In genomic region chrX:6313356-6313755, GRCh38 we compare ENCODE assay signal across 19 cellular contexts.
DNase-seq lines count a peak whose midpoint lies in the region; ATAC-seq, FAIRE-seq and TF ChIP-seq lines count a peak whose summit lies in the region.
"Had no signal": no experiment of that assay in that cellular context is flagged by ENCODE, and none has a peak within 500 bp of the region (broad histone marks: within the 10 kb centered on the region; RNA-seq: fewer than 3 reads in every experiment).

No MANE protein-coding gene starts in this region.

- H3K27ac ChIP-seq in GM23338 (ENCODE audit: low read depth): no peak overlapping the region
- no peak overlapping the region for H3K27ac ChIP-seq in H1 (ENCODE audit: low read depth, low read length)
- no peak overlapping the region for H3K27ac ChIP-seq in H9 (ENCODE audit: insufficient read length, low read depth, low read length)
- H3K27ac ChIP-seq: BLaER1, C4-2B had no signal

- H3K23me2 ChIP-seq in H1 (ENCODE audit: low read depth, low read length) (no peaks in the 10 kb centered on the region), H9 (ENCODE audit: insufficient read length, low read depth, low read length, poor library complexity, severe bottlenecking) (no peaks in the 10 kb centered on the region)

- no peak overlapping the region for H2BK15ac ChIP-seq in H1 (ENCODE audit: low read length)
- H2BK15ac ChIP-seq in H9 (ENCODE audit: low read depth, low read length): no peak overlapping the region

- H3K4me2 ChIP-seq in GM23338 (no peak overlapping the region), H1 (ENCODE audit: insufficient read depth in 1 of 2, low read depth in 2 of 2, low read length in 2 of 2) (no peak overlapping the region), H9 (ENCODE audit: insufficient read depth, insufficient read length, low read length) (no peak overlapping the region)
- H3K4me2 ChIP-seq: BLaER1 had no signal

- H4K91ac ChIP-seq in H1 (replicated peaks; ENCODE audit: insufficient read length, low read length) (no peak overlapping the region), H9 (ENCODE audit: insufficient read length, low read depth, low read length) (no peak overlapping the region)

- H2BK12ac ChIP-seq in H1 (ENCODE audit: low read depth, low read length) (no peak overlapping the region), H9 (ENCODE audit: insufficient read length, low read depth, low read length) (no peak overlapping the region)

- DNase-seq in GM23338 (ENCODE audit: low spot score): peak; percentile 9
- DNase-seq in H1 (ENCODE audit: low read depth in 1 of 2, low spot score in 2 of 2): no peak
- DNase-seq in mesothelial cell of epicardium (ENCODE audit: low spot score in 2 of 2, unreplicated experiment in 2 of 2): no peak
- DNase-seq in H9: no peak
- DNase-seq: Caco-2; CD4-positive, CD25-positive, alpha-beta regulatory T cell; CD8-positive, alpha-beta T cell; DMS153; DND-41; GDM1; HFFc6 had no signal

- H3K79me2 ChIP-seq in GM23338 (replicated peaks; ENCODE audit: insufficient read depth) (no peaks in the 10 kb centered on the region), H1 (ENCODE audit: control insufficient read depth in 1 of 2, insufficient read depth in 2 of 2, low read length in 2 of 2) (no peaks in the 10 kb centered on the region), H9 (ENCODE audit: insufficient read depth, low read length) (no peaks in the 10 kb centered on the region)

- H3K4me3 ChIP-seq in GM23338 (no peak overlapping the region), H1 (ENCODE audit: extremely low read depth in 1 of 4, insufficient read depth in 2 of 4, low read depth in 3 of 4, low read length in 4 of 4) (no peak overlapping the region)
- H3K4me3 ChIP-seq: BLaER1, GM12878, HAP-1 had no signal

- H3K27me3 ChIP-seq in GM23338 (ENCODE audit: insufficient read depth) (no peaks in the 10 kb centered on the region), H1 (replicated peaks in 1 of 4; ENCODE audit: control insufficient read depth in 3 of 4, extremely low read depth in 1 of 4, insufficient read depth in 3 of 4, low read length in 3 of 4) (no peaks in the 10 kb centered on the region), H9 (ENCODE audit: insufficient read depth, low read length) (no peaks in the 10 kb centered on the region)
- H3K27me3 ChIP-seq: BLaER1 had no signal

- H3K23ac ChIP-seq in H1 (ENCODE audit: insufficient read length) (no peak overlapping the region), H9 (ENCODE audit: insufficient read length, low read depth, low read length) (no peak overlapping the region)

- H4K8ac ChIP-seq in H1 (ENCODE audit: extremely low read depth, insufficient read depth, low read length) (no peak overlapping the region), H9 (replicated peaks; ENCODE audit: insufficient read length, low read depth, low read length) (no peak overlapping the region)

- H3F3A ChIP-seq in GM23338 (replicated peaks; ENCODE audit: low read depth): no peaks in the 10 kb centered on the region

- H3K27me3 Mint-ChIP-seq in GM23338 (ENCODE audit: insufficient read depth, low read depth, poor library complexity) (no peaks in the 10 kb centered on the region), mesothelial cell of epicardium (ENCODE audit: low read depth) (no peaks in the 10 kb centered on the region), H9 (ENCODE audit: low read depth) (no peaks in the 10 kb centered on the region)
- H3K27me3 Mint-ChIP-seq: B cell; CD4-positive, CD25-positive, alpha-beta regulatory T cell had no signal

- no peak overlapping the region for H3K56ac ChIP-seq in H1 (replicated peaks; ENCODE audit: insufficient read length, low read depth, low read length)
- no peak overlapping the region for H3K56ac ChIP-seq in H9 (ENCODE audit: insufficient read length, low read depth, low read length)

- WGBS in H1 (ENCODE audit: extremely low coverage in 1 of 2, insufficient coverage in 1 of 2, insufficient read length in 1 of 2, insufficient replicate concordance in 2 of 2, low coverage in 1 of 2, low lambda C conversion rate in 2 of 2, missing lambda C conversion rate in 1 of 2), 2 experiments: 83% methylated on average over 4 of the region's 4 CpGs; no CpG with 5 or more reads in 1 of the 2 experiments
- whole genome bisulfite sequencing in H9 (ENCODE audit: extremely low coverage, insufficient read length, low lambda C conversion rate): no CpG with 5 or more reads among the region's 4 CpGs

- no peaks in the 10 kb centered on the region for H3K79me1 ChIP-seq in H1 (ENCODE audit: low read depth, low read length)
- H3K79me1 ChIP-seq in H9 (ENCODE audit: insufficient read depth, low read depth, low read length, poor library complexity, severe bottlenecking): no peaks in the 10 kb centered on the region

- TF ChIP-seq CTCF in GM23338 (conservative IDR thresholded peaks at IDR 0.05; ENCODE audit: low read depth in 2 of 2): no peak
- no peak for TF ChIP-seq CTCF in H1 (IDR thresholded peaks at IDR 0.05; ENCODE audit: control extremely low read depth in 1 of 3, insufficient read depth in 1 of 3, low read depth in 1 of 3, low read length in 3 of 3)
- no peak for TF ChIP-seq CTCF in mesothelial cell of epicardium (IDR thresholded peaks at IDR 0.05; ENCODE audit: unreplicated experiment)
- TF ChIP-seq CTCF in H9 (conservative IDR thresholded peaks at IDR 0.05): no peak

- H2AK5ac ChIP-seq in H1 (ENCODE audit: low read depth, low read length) (no peak overlapping the region), H9 (ENCODE audit: insufficient read length, low read length) (no peak overlapping the region)

- POLR2A ChIA-PET in H1 (lab: Charles Lee; ENCODE audit: partially characterized antibody): no interaction called here

- no peak overlapping the region for H3K4ac ChIP-seq in H1 (replicated peaks; ENCODE audit: insufficient read length, low read depth, low read length)
- H3K4ac ChIP-seq in H9 (ENCODE audit: low read depth, low read length): no peak overlapping the region

- H3K9me3 ChIP-seq in H1 (ENCODE audit: insufficient read depth in 2 of 2, low read depth in 1 of 2, low read length in 1 of 2) (no peaks in the 10 kb centered on the region), H9 (ENCODE audit: control insufficient read depth, low read depth, low read length) (peaks cover 7% of the 10 kb centered on the region)
- H3K9me3 ChIP-seq: BLaER1, Caco-2, HAP-1 had no signal

- H4K20me1 ChIP-seq in GM23338 (replicated peaks; ENCODE audit: insufficient read depth) (no peaks in the 10 kb centered on the region), H1 (replicated peaks in 1 of 2; ENCODE audit: control insufficient read depth in 1 of 2, insufficient read depth in 2 of 2, low read length in 2 of 2) (no peaks in the 10 kb centered on the region), H9 (ENCODE audit: control insufficient read depth, insufficient read depth, insufficient read length) (no peaks in the 10 kb centered on the region)
- H4K20me1 ChIP-seq: BLaER1 had no signal

- FAIRE-seq in H1 (lab: Jason Lieb, UNC): peak; percentile 48
- FAIRE-seq: GM12878, GM18507 had no signal

- H3K36me3 Mint-ChIP-seq in GM23338 (ENCODE audit: low read depth): peaks cover 19% of the 10 kb centered on the region
- no peaks in the 10 kb centered on the region for H3K36me3 Mint-ChIP-seq in mesothelial cell of epicardium
- H3K36me3 Mint-ChIP-seq in H9 (ENCODE audit: insufficient read depth in 1 of 3, low read depth in 3 of 3): peaks cover 12 to 22% (median 16%) of the 10 kb centered on the region in 3 experiments; a peak in 6 of 7 replicates
- H3K36me3 Mint-ChIP-seq: CD4-positive, CD25-positive, alpha-beta regulatory T cell; CD8-positive, alpha-beta T cell had no signal

- no peak for TF ChIP-seq POLR2A in H1 (IDR thresholded peaks at IDR 0.05; ENCODE audit: control extremely low read depth in 1 of 2, low read depth in 2 of 2, low read length in 2 of 2)
- TF ChIP-seq POLR2A in GM18505 (IDR thresholded peaks at IDR 0.05; ENCODE audit: borderline replicate concordance, extremely low read depth, insufficient read depth, insufficient read length): no peak

- H3K4me1 ChIP-seq in GM23338 (ENCODE audit: insufficient read depth) (peaks cover 2% of the 10 kb centered on the region; the same call in 1 of the 2 replicates), H1 (replicated peaks in 1 of 4; ENCODE audit: control insufficient read depth in 3 of 4, insufficient read depth in 4 of 4, low read length in 3 of 4) (no peaks in the 10 kb centered on the region), H9 (ENCODE audit: insufficient read depth, low read length) (no peaks in the 10 kb centered on the region; the same call in 1 of the 2 replicates)
- H3K4me1 ChIP-seq: BLaER1, Caco-2, HAP-1 had no signal

- H2BK20ac ChIP-seq in H1 (ENCODE audit: low read length) (no peak overlapping the region), H9 (ENCODE audit: low read depth, low read length, poor library complexity, severe bottlenecking) (no peak overlapping the region)

- no peak for TF ChIP-seq RAD21 in H1 (IDR thresholded peaks at IDR 0.05 in 1 of 2, conservative IDR thresholded peaks at IDR 0.05 in 1 of 2; ENCODE audit: low read depth in 2 of 2, low read length in 2 of 2)

- H4K5ac ChIP-seq in H1 (ENCODE audit: insufficient read length, low read depth, low read length) (no peak overlapping the region), H9 (ENCODE audit: insufficient read length, low read depth, low read length) (no peak overlapping the region)

- no peak overlapping the region for H3K9ac ChIP-seq in H1 (replicated peaks in 1 of 4; ENCODE audit: extremely low read depth in 1 of 4, low read depth in 3 of 4, low read length in 3 of 4)
- H3K9ac ChIP-seq in H9 (ENCODE audit: extremely low read depth, insufficient read length, low read length): no peak overlapping the region
- H3K9ac ChIP-seq: BLaER1 had no signal

- no peak overlapping the region for H3K18ac ChIP-seq in H1 (ENCODE audit: extremely low read depth, low read length)
- H3K18ac ChIP-seq in H9 (ENCODE audit: insufficient read length, low read depth, low read length): no peak overlapping the region

- H3K4me3 Mint-ChIP-seq in GM23338 (no peak overlapping the region), mesothelial cell of epicardium (no peak overlapping the region), H9 (no peak overlapping the region)
- H3K4me3 Mint-ChIP-seq: B cell; CD4-positive, CD25-positive, alpha-beta regulatory T cell; CD8-positive, alpha-beta T cell; HFFc6 had no signal

- H3K36me3 ChIP-seq in GM23338 (ENCODE audit: insufficient read depth) (no peaks in the 10 kb centered on the region), H1 (ENCODE audit: control insufficient read depth in 2 of 4, insufficient read depth in 4 of 4, low read length in 3 of 4) (no peaks in the 10 kb centered on the region)
- H3K36me3 ChIP-seq: BLaER1, HAP-1 had no signal

- H3K9me3 Mint-ChIP-seq in GM23338 (peaks cover 22% of the 10 kb centered on the region), mesothelial cell of epicardium (peaks cover 11% of the 10 kb centered on the region), H9 (peaks cover 5 to 18% of the 10 kb centered on the region in 2 experiments; a peak in 4 of 5 replicates)
- H3K9me3 Mint-ChIP-seq: CD8-positive, alpha-beta T cell had no signal

- H3K14ac ChIP-seq in H1 (ENCODE audit: insufficient read length) (no peak overlapping the region), H9 (ENCODE audit: insufficient read depth, low read length) (no peak overlapping the region)

- H3T11ph ChIP-seq in H9 (ENCODE audit: low read length): no peak overlapping the region

- H3K4me1 Mint-ChIP-seq in GM23338: peaks cover 9% of the 10 kb centered on the region
- peaks cover 8% of the 10 kb centered on the region for H3K4me1 Mint-ChIP-seq in mesothelial cell of epicardium
- H3K4me1 Mint-ChIP-seq in H9: peaks cover 11 to 15% of the 10 kb centered on the region in 2 experiments
- H3K4me1 Mint-ChIP-seq: B cell; CD4-positive, CD25-positive, alpha-beta regulatory T cell had no signal

- H2BK120ac ChIP-seq in H1 (replicated peaks; ENCODE audit: low read depth, low read length): no peak overlapping the region
- no peak overlapping the region for H2BK120ac ChIP-seq in H9 (ENCODE audit: low read depth, low read length, poor library complexity, severe bottlenecking)

- no peaks in the 10 kb centered on the region for H3K9me2 ChIP-seq in GM23338 (ENCODE audit: insufficient read depth)

- CTCF ChIA-PET in H1 (lab: Charles Lee; ENCODE audit: partially characterized antibody): no interaction called here

- no peak for TF ChIP-seq EP300 in H1 (IDR thresholded peaks at IDR 0.05; ENCODE audit: borderline replicate concordance in 1 of 2, low read depth in 2 of 2, low read length in 2 of 2)

- no peak overlapping the region for H2AFZ ChIP-seq in GM23338
- no peak overlapping the region for H2AFZ ChIP-seq in H1 (ENCODE audit: low read length)
- no peak overlapping the region for H2AFZ ChIP-seq in H9 (ENCODE audit: low read length)

- no peak overlapping the region for H3K27ac Mint-ChIP-seq in GM23338
- peak overlapping the region; percentile 17 for H3K27ac Mint-ChIP-seq in mesothelial cell of epicardium
- H3K27ac Mint-ChIP-seq in H9: no peak overlapping the region
- H3K27ac Mint-ChIP-seq: B cell; CD8-positive, alpha-beta T cell; HFFc6 had no signal

- H2BK5ac ChIP-seq in H1 (ENCODE audit: low read depth, low read length) (no peak overlapping the region), H9 (ENCODE audit: insufficient read length, low read length) (no peak overlapping the region)

- ATAC-seq in GM23338 (no peak), GM18505 (IDR thresholded peaks at IDR 0.05; ENCODE audit: unreplicated experiment) (no peak), HG03354 (IDR thresholded peaks at IDR 0.05; ENCODE audit: poor library complexity, severe bottlenecking, unreplicated experiment) (no peak)
- ATAC-seq: CD8-positive, alpha-beta T cell had no signal
